In the genomic region with DNA sequence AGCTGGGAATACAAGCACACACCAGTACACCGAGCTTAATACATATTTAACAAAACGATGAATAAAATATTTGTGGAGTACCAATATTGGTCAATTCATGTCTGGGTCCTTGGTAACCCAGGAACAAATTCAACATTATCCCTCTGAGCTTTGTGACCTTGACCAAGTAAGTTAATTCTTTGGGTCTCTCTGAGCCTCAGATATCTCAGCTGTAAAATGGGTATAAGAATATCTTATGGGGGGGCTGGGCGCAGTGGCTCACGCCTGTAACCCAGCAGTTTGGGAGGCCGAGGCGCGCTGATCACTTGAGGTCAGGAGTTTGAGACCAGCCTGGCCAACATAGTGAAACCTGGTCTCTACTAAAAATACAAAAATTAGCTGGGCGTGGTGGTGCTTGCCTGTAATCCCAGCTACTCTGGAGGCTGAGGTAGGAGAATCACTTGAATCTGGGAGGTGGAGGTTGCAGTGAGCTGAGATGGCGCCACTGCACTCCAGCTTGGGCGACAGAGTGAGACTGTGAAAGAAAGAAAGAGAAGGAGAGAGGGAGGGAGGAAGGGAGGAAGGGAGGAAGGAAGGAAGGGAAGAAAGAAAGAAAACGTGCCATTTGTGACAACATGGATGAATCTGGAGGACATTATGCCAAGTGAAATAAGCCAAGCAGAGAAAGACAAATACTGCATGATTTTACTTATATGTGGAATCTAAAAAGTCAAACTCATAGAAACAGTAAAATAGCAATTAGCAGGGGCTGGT, we compare ENCODE assay signal across 5 cellular contexts. TPM values are rescaled to one million over a fixed set of nuclear protein-coding genes. Genes with fewer than 3 reads are reported as not detected.
"Had no signal": no experiment of that assay in that cellular context is flagged by ENCODE, and none has a peak within 500 bp of the region (broad histone marks: within the 10 kb centered on the region; RNA-seq: fewer than 3 reads in every experiment).

No MANE protein-coding gene starts in this region.

RNA-seq across cellular contexts. Expression of a gene that starts 7.9 kb away (rescaled TPM):
- total RNA-seq: colonic mucosa, left colon, myocyte, psoas muscle, SJSA1 had no signal
